1 cellular context compared by ENCODE assay signal in genomic region chr16:2517954-2518605, GRCh38.
A peak's percentile ranks its signal among the peaks of the same experiment; 100 is the strongest.
TF ChIP-seq lines count a peak whose summit lies in the region.

No MANE protein-coding gene starts in this region.

TF ChIP-seq in K562, 482 proteins besides CTCF, POLR2A, EP300 and RAD21:
- no peak for TF ChIP-seq MCM3 (IDR thresholded peaks at IDR 0.05)
- peak; percentile 4; the same call in 1 of the 2 replicates for TF ChIP-seq RBFOX2 (IDR thresholded peaks at IDR 0.05; ENCODE audit: low read depth, low read length)
